In the genomic region with DNA sequence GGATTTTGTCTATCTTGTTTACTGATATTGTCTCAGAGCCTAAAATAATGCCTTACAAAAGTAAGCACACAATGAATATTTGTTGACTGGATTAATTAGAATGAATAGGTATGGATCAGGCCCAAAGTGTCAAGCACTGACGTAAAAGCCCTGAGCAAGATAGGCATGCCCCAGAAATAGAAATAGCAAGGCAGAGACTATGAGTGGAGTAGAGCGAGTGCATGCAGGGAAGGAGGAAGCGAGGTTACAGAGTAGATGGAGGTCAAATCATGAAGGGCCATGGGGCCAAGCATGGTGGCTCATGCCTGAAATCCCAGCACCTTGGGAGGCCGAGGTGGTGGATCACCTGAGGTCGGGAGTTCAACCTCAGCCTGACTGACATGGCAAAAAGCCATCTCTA, we compare ENCODE assay signal across 37 cellular contexts. TPM values are rescaled to one million over a fixed set of nuclear protein-coding genes. Genes with fewer than 3 reads are reported as not detected.
"Had no signal": no experiment of that assay in that cellular context is flagged by ENCODE, and none has a peak within 500 bp of the region (broad histone marks: within the 10 kb centered on the region; RNA-seq: fewer than 3 reads in every experiment).

No MANE protein-coding gene starts in this region.

- H3K27ac ChIP-seq: KMS-11 had no signal

- H3K9me3 ChIP-seq: MG63 had no signal

- DNase-seq: Karpas-422, Kasumi-1, MG63, MM.1S, MV-4-11, NCI-H1048, NCI-H1092, NCI-H1092 treated with DMSO at 0.1 percent for 48 hours, NCI-H1105, NCI-H1105 treated with DMSO at 0.1 percent for 48 hours, NCI-H1417, NCI-H1417 treated with DMSO at 0.1 percent for 48 hours, NCI-H1436, NCI-H1436 treated with DMSO at 0.1 percent for 48 hours, NCI-H146, NCI-H1694, NCI-H1694 treated with DMSO at 0.1 percent for 48 hours, NCI-H187, NCI-H187 treated with DMSO at 0.1 percent for 48 hours, NCI-H1930, NCI-H2029, NCI-H2029 treated with DMSO at 0.1 percent for 48 hours, NCI-H2081, NCI-H2081 treated with DMSO at 0.1 percent for 48 hours, NCI-H2107, NCI-H2171, NCI-H2171 treated with DMSO at 0.1 percent for 48 hours, NCI-H2227 treated with DMSO at 0.1 percent for 48 hours, NCI-H226, NCI-H345, NCI-H446, NCI-H446 treated with DMSO at 0.1 percent for 48 hours, NCI-H510A had no signal

- H3K27me3 ChIP-seq: MG63 had no signal

- H3K36me3 ChIP-seq: MG63 had no signal

- H3K4me3 ChIP-seq: MG63 had no signal

- H3K4me2 ChIP-seq: KMS-11 had no signal

RNA-seq across cellular contexts. Expression of gene SFTPD, which starts 51.6 kb away (rescaled TPM):
- total RNA-seq: LHCN-M2, M059J, NCI-H460 had no signal
